Comparison of ENCODE assay signal across 18 cellular contexts in genomic region chr6:14502551-14502950, GRCh38.
DNase-seq lines count a peak whose midpoint lies in the region; ATAC-seq and TF ChIP-seq lines count a peak whose summit lies in the region.
"Had no signal": no experiment of that assay in that cellular context is flagged by ENCODE, and none has a peak within 500 bp of the region (broad histone marks: within the 10 kb centered on the region; RNA-seq: fewer than 3 reads in every experiment).

No MANE protein-coding gene starts in this region.

- no peaks in the 10 kb centered on the region for H3K9me3 ChIP-seq in HAP-1
- H3K9me3 ChIP-seq: BE2C, left ventricle myocardium inferior, tibial nerve had no signal

- CTCF ChIA-PET in RWPE1 (lab: Yijun Ruan, JAX), result no interaction called here

- no peaks in the 10 kb centered on the region for H3K27me3 ChIP-seq in HAP-1 (ENCODE audit: low read depth)
- H3K27me3 ChIP-seq: BE2C, tibial nerve had no signal

- POLR2A ChIA-PET in RWPE1 (lab: Yijun Ruan, JAX; ENCODE audit: low non-redundant PET), result no interaction called here

- no peak overlapping the region for H3K4me3 ChIP-seq in fibroblast of mammary gland (ENCODE audit: control insufficient read depth, low read depth, low read length)
- no peak overlapping the region for H3K4me3 ChIP-seq in HAP-1
- H3K4me3 ChIP-seq: left ventricle myocardium inferior, tibial nerve had no signal

- no peak overlapping the region for H3K27ac ChIP-seq in RWPE1
- H3K27ac ChIP-seq: left ventricle myocardium inferior, tibial nerve, VCaP had no signal

- DNase-seq in Caki2 (ENCODE audit: low read depth), result peak; percentile 50
- peak; percentile 51 for DNase-seq in ELR (ENCODE audit: low read depth)
- DNase-seq in RWPE1 (ENCODE audit: low spot score), result peak; percentile 11
- DNase-seq in fibroblast of mammary gland (ENCODE audit: low read depth), result peak; percentile 41
- DNase-seq in cortex of kidney (lab: John Stamatoyannopoulos, UW), result no peak
- no peak for DNase-seq in HAP-1 (ENCODE audit: low spot score in 2 of 2)
- DNase-seq: activated CD8-positive, alpha-beta memory T cell treated with anti-CD3 and anti-CD28 coated beads, Interleukin-2, amount 50 U/mL, for 4 hours; activated naive CD4-positive, alpha-beta T cell treated with anti-CD3 and anti-CD28 coated beads, Interleukin-2, amount 50 U/mL, for 16 hours; BE2C; DMS79; effector memory CD8-positive, alpha-beta T cell; foreskin fibroblast; left ventricle myocardium inferior; SW 1271 had no signal

- in situ Hi-C loops in Caki2 (cut with HindIII; ENCODE audit: low pct_unique_long_range_greater_than_20kb, low sequenced_read_pairs) (no loop called here), HAP-1 (cut with MboI; ENCODE audit: low sequenced_read_pairs) (no loop called here)

- H3K36me3 ChIP-seq in HAP-1 (replicated peaks), result no peaks in the 10 kb centered on the region
- H3K36me3 ChIP-seq: BE2C, left ventricle myocardium inferior, tibial nerve had no signal

- ATAC-seq in GM19452 (IDR thresholded peaks at IDR 0.05; ENCODE audit: unreplicated experiment), result no peak
- no peak for ATAC-seq in HG03097 (IDR thresholded peaks at IDR 0.05; ENCODE audit: low FRiP score, unreplicated experiment)
- ATAC-seq: effector memory CD8-positive, alpha-beta T cell had no signal

- no peak for TF ChIP-seq CTCF in RWPE1 (conservative IDR thresholded peaks at IDR 0.05; ENCODE audit: low read depth)
- no peak for TF ChIP-seq CTCF in fibroblast of mammary gland (conservative IDR thresholded peaks at IDR 0.05; ENCODE audit: control insufficient read depth, insufficient read depth, low read depth, low read length)

- H3K4me1 ChIP-seq in HAP-1, result peaks cover 14% of the 10 kb centered on the region
- H3K4me1 ChIP-seq: BE2C, left ventricle myocardium inferior, tibial nerve had no signal

Comparison
In these comparisons a context has a peak if more than half of its experiments do, and no peak if none do; other contexts are left out.
1. DNase-seq: peak in Caki2 (single experiment), ELR (single experiment), RWPE1 (single experiment) and fibroblast of mammary gland (single experiment); none in cortex of kidney (single experiment) and HAP-1 (0 of 2).